ENCODE assay signal across 24 cellular contexts in the genomic region with DNA sequence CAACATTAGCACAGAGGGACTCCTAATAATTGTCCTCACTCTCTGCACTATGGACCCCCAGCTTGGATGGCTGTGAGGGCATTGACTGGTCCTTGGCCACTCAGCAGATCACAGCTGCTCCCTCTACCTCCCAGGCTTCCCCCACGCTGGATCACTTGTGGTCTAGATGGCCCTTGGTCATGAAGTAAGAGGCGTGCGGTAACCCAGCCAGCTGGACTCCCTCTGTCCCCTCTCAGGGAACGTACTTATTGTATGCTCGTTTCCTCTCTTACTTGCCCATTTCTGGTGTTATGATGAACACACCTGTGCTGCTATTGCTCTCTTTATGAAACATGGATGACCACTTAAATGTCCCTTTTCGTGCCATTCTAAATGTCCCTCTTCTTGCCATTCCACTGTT. TPM values are rescaled to one million over a fixed set of nuclear protein-coding genes. Genes with fewer than 3 reads are reported as not detected.
"Had no signal": no experiment of that assay in that cellular context is flagged by ENCODE, and none has a peak within 500 bp of the region (broad histone marks: within the 10 kb centered on the region; RNA-seq: fewer than 3 reads in every experiment).

No MANE protein-coding gene starts in this region.

- H2AFZ ChIP-seq: hepatocyte, parathyroid adenoma had no signal

- FAIRE-seq: kidney, urothelium cell line had no signal

- H3K4me1 Mint-ChIP-seq: stimulated activated memory B cell treated with anti-CD40 and anti-IgM and Interleukin-4, amounts not matched to agents 10 μg/mL and 1 μg/mL and 100 μg/mL, for 72 hours had no signal

- H3K27ac Mint-ChIP-seq: dendritic cell treated with granulocyte-macrophage colony-stimulating factor and Interleukin-4, amounts not matched to agents 40 ng/mL and 50 ng/mL, for 4 days; endodermal cell; progenitor cell of endocrine pancreas; stimulated activated memory B cell treated with anti-CD40 and anti-IgM and Interleukin-4, amounts not matched to agents 10 μg/mL and 1 μg/mL and 100 μg/mL, for 72 hours had no signal

- H3K36me3 Mint-ChIP-seq: naive thymus-derived CD8-positive, alpha-beta T cell; stimulated activated memory B cell treated with anti-CD40 and anti-IgM and Interleukin-4, amounts not matched to agents 10 μg/mL and 1 μg/mL and 100 μg/mL, for 72 hours had no signal

- H3K27me3 Mint-ChIP-seq: naive thymus-derived CD8-positive, alpha-beta T cell had no signal

- H3K79me2 ChIP-seq: hepatocyte, parathyroid adenoma had no signal

- DNase-seq: colonic mucosa; effector CD8-positive, alpha-beta T cell; endodermal cell; foreskin keratinocyte; kidney; left lung; lower lobe of right lung; naive thymus-derived CD8-positive, alpha-beta T cell; stimulated activated CD4-positive, alpha-beta T cell treated with anti-CD3 and anti-CD28 coated beads, Interleukin-4, amount 100 ng/mL, for 4 hours; stimulated activated naive CD8-positive, alpha-beta T cell treated with anti-CD3 and anti-CD28 coated beads, Interleukin-15, Interleukin-2, amounts not matched to agents 100 U/mL and 50 U/mL, for 24 hours; substantia nigra; testis; tibial artery; upper lobe of left lung had no signal

- H3K9me3 Mint-ChIP-seq: dendritic cell treated with granulocyte-macrophage colony-stimulating factor and Interleukin-4, amounts not matched to agents 40 ng/mL and 50 ng/mL, for 4 days; stimulated activated memory B cell treated with anti-CD40 and anti-IgM and Interleukin-4, amounts not matched to agents 10 μg/mL and 1 μg/mL and 100 μg/mL, for 72 hours had no signal

- H3K36me3 ChIP-seq: colonic mucosa, gastroesophageal sphincter, heart left ventricle, left lung, lower lobe of right lung, right lobe of liver, tibial artery, upper lobe of left lung had no signal

- ATAC-seq: foreskin keratinocyte; gastroesophageal sphincter; left lung; lower lobe of right lung; naive thymus-derived CD8-positive, alpha-beta T cell; stimulated activated memory B cell treated with anti-CD40 and anti-IgM and Interleukin-4, amounts not matched to agents 10 μg/mL and 1 μg/mL and 100 μg/mL, for 72 hours; stimulated activated naive CD8-positive, alpha-beta T cell treated with anti-CD3 and anti-CD28 coated beads, Interleukin-15, Interleukin-2, amounts not matched to agents 100 U/mL and 50 U/mL, for 24 hours had no signal

- H3K27ac ChIP-seq: colonic mucosa, epithelial cell of prostate, foreskin keratinocyte, gastroesophageal sphincter, heart left ventricle, hepatocyte, left lung, lower lobe of right lung, parathyroid adenoma, right lobe of liver, testis, tibial artery, upper lobe of left lung had no signal

- H3K4me2 ChIP-seq: hepatocyte had no signal

- H3K27me3 ChIP-seq: colonic mucosa, gastroesophageal sphincter, heart left ventricle, hepatocyte, left lung, right lobe of liver, testis, tibial artery, upper lobe of left lung had no signal

- H3K9ac ChIP-seq: parathyroid adenoma had no signal

- H3K9me3 ChIP-seq: colonic mucosa, gastroesophageal sphincter, heart left ventricle, left lung, lower lobe of right lung, right lobe of liver, testis, tibial artery, upper lobe of left lung had no signal

- H3K4me1 ChIP-seq: colonic mucosa, foreskin keratinocyte, lower lobe of right lung, parathyroid adenoma, right lobe of liver, testis, upper lobe of left lung had no signal

- H3K4me3 Mint-ChIP-seq: dendritic cell treated with granulocyte-macrophage colony-stimulating factor and Interleukin-4, amounts not matched to agents 40 ng/mL and 50 ng/mL, for 4 days; endodermal cell; naive thymus-derived CD8-positive, alpha-beta T cell; stimulated activated memory B cell treated with anti-CD40 and anti-IgM and Interleukin-4, amounts not matched to agents 10 μg/mL and 1 μg/mL and 100 μg/mL, for 72 hours had no signal

- H3K4me3 ChIP-seq: colonic mucosa, gastroesophageal sphincter, heart left ventricle, hepatocyte, left lung, lower lobe of right lung, right lobe of liver, testis, tibial artery, upper lobe of left lung had no signal

RNA-seq across cellular contexts. Expression of gene ADAMTS14, which starts 19.3 kb away (rescaled TPM):
- total RNA-seq: foreskin keratinocyte; naive thymus-derived CD8-positive, alpha-beta T cell had no signal
- polyA plus RNA-seq: naive thymus-derived CD8-positive, alpha-beta T cell had no signal
